Comparison of ENCODE assay signal across 30 cellular contexts in genomic region chr12:69417231-69417630, GRCh38.
"Had no signal": no experiment of that assay in that cellular context is flagged by ENCODE, and none has a peak within 500 bp of the region (broad histone marks: within the 10 kb centered on the region; RNA-seq: fewer than 3 reads in every experiment).

No MANE protein-coding gene starts in this region.

- DNase-seq: dorsolateral prefrontal cortex; effector CD4-positive, alpha-beta T cell; foreskin fibroblast; gastrocnemius medialis; head of caudate nucleus; hippocampal formation; immature natural killer cell; islet precursor cell; kidney glomerular epithelial cell; left ventricle myocardium superior; lower lobe of right lung; natural killer cell; occipital lobe; ovary; posterior cingulate gyrus; psoas muscle; right cardiac atrium; spleen; stimulated activated CD4-positive, alpha-beta T cell treated with anti-CD3 and anti-CD28 coated beads, Interleukin-4, amount 100 ng/mL, for 4 hours; stimulated activated naive CD8-positive, alpha-beta T cell treated with anti-CD3 and anti-CD28 coated beads, Interleukin-15, Interleukin-2, amounts not matched to agents 100 U/mL and 50 U/mL, for 24 hours; substantia nigra; testis; tibial artery; upper lobe of left lung had no signal

- FAIRE-seq: colon, urothelium cell line had no signal

- H3K36me3 ChIP-seq: gastrocnemius medialis, lower lobe of right lung, ovary, spleen, tibial artery, upper lobe of left lung had no signal

- H3K4me3 ChIP-seq: dorsolateral prefrontal cortex, gastrocnemius medialis, lower lobe of right lung, ovary, psoas muscle, skin epidermis, spleen, testis, tibial artery, upper lobe of left lung had no signal

- ATAC-seq: esophagus mucosa; gastrocnemius medialis; left ventricle myocardium superior; lower lobe of right lung; natural killer cell; psoas muscle; right cardiac atrium; stimulated activated memory B cell treated with anti-CD40 and anti-IgM and Interleukin-4, amounts not matched to agents 10 μg/mL and 1 μg/mL and 100 μg/mL, for 72 hours; stimulated activated naive CD8-positive, alpha-beta T cell treated with anti-CD3 and anti-CD28 coated beads, Interleukin-15, Interleukin-2, amounts not matched to agents 100 U/mL and 50 U/mL, for 24 hours had no signal

- H3K4me1 ChIP-seq: spleen, testis had no signal

- H3K27ac ChIP-seq: epithelial cell of prostate, gastrocnemius medialis, lower lobe of right lung, ovary, psoas muscle, spleen, testis, tibial artery, upper lobe of left lung had no signal

- H3K9me3 ChIP-seq: gastrocnemius medialis, lower lobe of right lung, ovary, psoas muscle, spleen, testis, tibial artery, upper lobe of left lung had no signal

- H3K27me3 ChIP-seq: dorsolateral prefrontal cortex, gastrocnemius medialis, ovary, spleen, testis, tibial artery, upper lobe of left lung had no signal
